Comparison of ENCODE assay signal across 22 cellular contexts in genomic region chr18:25621144-25621543, GRCh38.
A peak's percentile ranks its signal among the peaks of the same experiment; 100 is the strongest.
DNase-seq lines count a peak whose midpoint lies in the region; ATAC-seq and TF ChIP-seq lines count a peak whose summit lies in the region.
"Had no signal": no experiment of that assay in that cellular context is flagged by ENCODE, and none has a peak within 500 bp of the region (broad histone marks: within the 10 kb centered on the region; RNA-seq: fewer than 3 reads in every experiment).

No MANE protein-coding gene starts in this region.

- peak; percentile 40 for DNase-seq in HT1080 (ENCODE audit: low read depth)
- peak; percentile 38 for DNase-seq in RPMI7951 (ENCODE audit: low read depth)
- peak; percentile 20 for DNase-seq in brain microvascular endothelial cell
- no peak for DNase-seq in mucosa of descending colon
- no peak for DNase-seq in right atrium auricular region (ENCODE audit: low spot score)
- no peak for DNase-seq in activated naive CD4-positive, alpha-beta T cell treated with anti-CD3 and anti-CD28 coated beads, Interleukin-2, amount 50 U/mL, for 72 hours (ENCODE audit: low spot score in 2 of 2)
- DNase-seq: ACHN, AML-193, Caco-2, DMS153, KG1, MG63, NCI-H187, NCI-H226, NCI-H526, RPMI8226, SIG-M5 had no signal

- H3K4me1 ChIP-seq in mucosa of descending colon (ENCODE audit: low read depth): no peaks in the 10 kb centered on the region
- H3K4me1 ChIP-seq in right atrium auricular region: no peaks in the 10 kb centered on the region
- H3K4me1 ChIP-seq: Caco-2 had no signal

- H3K27ac Mint-ChIP-seq in activated naive CD4-positive, alpha-beta T cell treated with anti-CD3 and anti-CD28 coated beads, Interleukin-2, amount 50 U/mL, for 72 hours: no peak overlapping the region
- H3K27ac Mint-ChIP-seq: CD14-positive monocyte, GM23338 had no signal

- H3K9me3 Mint-ChIP-seq in activated naive CD4-positive, alpha-beta T cell treated with anti-CD3 and anti-CD28 coated beads, Interleukin-2, amount 50 U/mL, for 72 hours: peaks cover 16 to 25% of the 10 kb centered on the region in 2 donors

- no peaks in the 10 kb centered on the region for H3K36me3 ChIP-seq in brain microvascular endothelial cell (replicated peaks)
- no peaks in the 10 kb centered on the region for H3K36me3 ChIP-seq in mucosa of descending colon (ENCODE audit: low read depth)
- H3K36me3 ChIP-seq in right atrium auricular region: no peaks in the 10 kb centered on the region
- H3K36me3 ChIP-seq: MG63 had no signal

- H3K27me3 ChIP-seq in brain microvascular endothelial cell (replicated peaks) (no peaks in the 10 kb centered on the region), right atrium auricular region (no peaks in the 10 kb centered on the region)
- H3K27me3 ChIP-seq: MG63 had no signal

- H3K9me3 ChIP-seq in mucosa of descending colon: no peaks in the 10 kb centered on the region
- H3K9me3 ChIP-seq in right atrium auricular region: peaks cover 0 to 19% of the 10 kb centered on the region in 2 donors
- H3K9me3 ChIP-seq: Caco-2, MG63 had no signal

- in situ Hi-C loops in brain microvascular endothelial cell (cut with HindIII; ENCODE audit: low pct_ligation_motif_present, low sequenced_read_pairs): no loop called here

- H3K27ac ChIP-seq in brain microvascular endothelial cell: no peak overlapping the region
- no peak overlapping the region for H3K27ac ChIP-seq in right atrium auricular region
- H3K27ac ChIP-seq: HL-60 had no signal

- intact Hi-C loops in mucosa of descending colon (cut with DNase I, micrococcal nuclease): no loop called here

- no peak for TF ChIP-seq CTCF in brain microvascular endothelial cell (IDR thresholded peaks at IDR 0.05; ENCODE audit: low read depth, low read length, missing control alignments)
- TF ChIP-seq CTCF in mucosa of descending colon (IDR thresholded peaks at IDR 0.05): no peak
- no peak for TF ChIP-seq CTCF in right atrium auricular region (IDR thresholded peaks at IDR 0.05)

- peaks cover 1 to 5% of the 10 kb centered on the region in 2 donors for H3K36me3 Mint-ChIP-seq in activated naive CD4-positive, alpha-beta T cell treated with anti-CD3 and anti-CD28 coated beads, Interleukin-2, amount 50 U/mL, for 72 hours
- H3K36me3 Mint-ChIP-seq: CD14-positive monocyte had no signal

- ATAC-seq in mucosa of descending colon: peak; percentile 14
- ATAC-seq in activated naive CD4-positive, alpha-beta T cell treated with anti-CD3 and anti-CD28 coated beads, Interleukin-2, amount 50 U/mL, for 72 hours: no peak
- no peak for ATAC-seq in GM18909 (IDR thresholded peaks at IDR 0.05; ENCODE audit: poor library complexity, unreplicated experiment)
- ATAC-seq: GM23338, HCT116 had no signal

- H3K4me3 ChIP-seq in brain microvascular endothelial cell (ENCODE audit: low read depth, low read length) (no peak overlapping the region), mucosa of descending colon (no peak overlapping the region), right atrium auricular region (no peak overlapping the region)
- H3K4me3 ChIP-seq: GM23338, MG63 had no signal

Comparison
In these comparisons a context has a peak if more than half of its experiments do, and no peak if none do; other contexts are left out.
1. DNase-seq: peak in HT1080 (single experiment), RPMI7951 (single experiment) and brain microvascular endothelial cell (single experiment); none in mucosa of descending colon (0 of 3), right atrium auricular region (single experiment) and activated naive CD4-positive, alpha-beta T cell treated with anti-CD3 and anti-CD28 coated beads, Interleukin-2, amount 50 U/mL, for 72 hours (0 of 2).